15 cellular contexts compared by ENCODE assay signal in genomic region chr17:40563371-40564052, GRCh38. TPM values are rescaled to one million over a fixed set of nuclear protein-coding genes. Genes with fewer than 3 reads are reported as not detected.
DNase-seq lines count a peak whose midpoint lies in the region; ATAC-seq, FAIRE-seq and TF ChIP-seq lines count a peak whose summit lies in the region.
"Had no signal": no experiment of that assay in that cellular context is flagged by ENCODE, and none has a peak within 500 bp of the region (broad histone marks: within the 10 kb centered on the region; RNA-seq: fewer than 3 reads in every experiment).

No MANE protein-coding gene starts in this region.

- no peak for ATAC-seq in HG02571 (IDR thresholded peaks at IDR 0.05; ENCODE audit: unreplicated experiment)
- ATAC-seq: GM23338 had no signal

- H3K4me3 Mint-ChIP-seq in Calu3 (ENCODE audit: low read depth, unreplicated experiment): no peak overlapping the region
- H3K4me3 Mint-ChIP-seq: GM23338 had no signal

- CTCF ChIA-PET in Calu3 (lab: Charles Lee): interaction anchor here (0.6 to 68.2 kb wide), 18 partner anchors 8 to 958 kb away, joined by 3 to 4142 read pairs (median 3); partner anchors contain the start of gene IGFBP4

- BruUV-seq in Calu3 (replicated peaks; lab: Mats Ljungman, UMichigan): no TSS peak

- intact Hi-C loops in Calu3 (cut with micrococcal nuclease; ENCODE audit: unreplicated experiment): no loop called here

- H3K27ac Mint-ChIP-seq in Calu3 (ENCODE audit: unreplicated experiment): no peak overlapping the region
- H3K27ac Mint-ChIP-seq: GM23338 had no signal

- peaks cover 17% of the 10 kb centered on the region for H3K4me1 Mint-ChIP-seq in Calu3 (ENCODE audit: low read depth, unreplicated experiment)

- peak; percentile 54 for FAIRE-seq in GM19239 (lab: Jason Lieb, UNC)

- H3K36me3 Mint-ChIP-seq in Calu3 (ENCODE audit: insufficient read depth, unreplicated experiment): no peaks in the 10 kb centered on the region

- no peak for TF ChIP-seq CTCF in Calu3 (IDR thresholded peaks at IDR 0.05; ENCODE audit: unreplicated experiment)

- peaks cover 92% of the 10 kb centered on the region for H3K27me3 Mint-ChIP-seq in Calu3 (ENCODE audit: unreplicated experiment)

- no peaks in the 10 kb centered on the region for H3K9me3 Mint-ChIP-seq in Calu3 (ENCODE audit: low read depth, unreplicated experiment)

- no peak for DNase-seq in GM19239 (ENCODE audit: insufficient read length, low spot score)
- DNase-seq in activated CD8-positive, alpha-beta memory T cell treated with anti-CD3 and anti-CD28 coated beads, Interleukin-2, amount 50 U/mL, for 24 hours (ENCODE audit: extremely low read depth): peak; percentile 57
- DNase-seq in islet precursor cell: peak; percentile 50
- peak in 4 of 6 experiments; percentile 37 to 59 (median 46) for DNase-seq in stimulated activated naive CD4-positive, alpha-beta T cell (lab: John Stamatoyannopoulos, UW)
- DNase-seq in RPMI8226: no peak
- DNase-seq in Calu3: no peak
- no peak for DNase-seq in GOT3 (lab: John Stamatoyannopoulos, UW)
- DNase-seq: DMS79 treated with DMSO at 0.1 percent for 48 hours, kidney glomerular epithelial cell, NCI-H345, SHP77 treated with DMSO at 0.1 percent for 48 hours had no signal

RNA-seq across cellular contexts. Expression of gene CCR7, which starts 1.8 kb away (rescaled TPM):
- total RNA-seq in Calu3 (2022): not detected in 2 replicates
- total RNA-seq: M059J, osteoblast had no signal

Comparison
In these comparisons a context has a peak if more than half of its experiments do, and no peak if none do; other contexts are left out.
1. DNase-seq: peak in activated CD8-positive, alpha-beta memory T cell treated with anti-CD3 and anti-CD28 coated beads, Interleukin-2, amount 50 U/mL, for 24 hours (single experiment), islet precursor cell (single experiment) and stimulated activated naive CD4-positive, alpha-beta T cell (4 of 6); none in GM19239 (single experiment), RPMI8226 (single experiment), Calu3 (single experiment) and GOT3 (single experiment).